25 cellular contexts compared by ENCODE assay signal in the genomic region with DNA sequence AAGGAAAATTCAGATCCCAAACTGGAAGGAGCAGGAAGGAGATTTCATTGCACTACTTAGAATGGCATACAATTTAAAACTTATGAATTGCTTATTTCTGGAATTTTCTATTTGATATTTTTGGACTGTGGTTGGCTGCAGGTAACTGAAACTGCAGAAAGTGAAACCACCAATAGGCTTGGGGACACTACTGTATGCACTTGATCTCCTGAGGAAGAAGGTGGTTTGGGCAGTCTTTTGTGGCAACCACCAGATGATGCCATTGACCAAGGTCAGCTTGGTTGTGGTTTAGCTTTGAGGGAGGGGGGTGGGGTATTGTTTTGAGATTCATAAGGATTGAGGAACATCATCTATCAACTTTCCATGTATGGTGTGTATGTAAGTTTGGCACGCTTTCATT.
"Had no signal": no experiment of that assay in that cellular context is flagged by ENCODE, and none has a peak within 500 bp of the region (broad histone marks: within the 10 kb centered on the region; RNA-seq: fewer than 3 reads in every experiment).

No MANE protein-coding gene starts in this region.

- H3K36me3 ChIP-seq: SJSA1 had no signal

- H3K9me3 ChIP-seq: SJSA1 had no signal

- H3K4me3 Mint-ChIP-seq: T-cell; T-helper 1 cell treated with Interleukin-12 subunit alpha and Interleukin-12 subunit beta and Interleukin-4 antibody, amounts not matched to agents 30 μg/mL and 1 μg/mL, for 36 hours had no signal

- H3K4me1 ChIP-seq: SJSA1 had no signal

- FAIRE-seq: HepG2, RCC 7860 had no signal

- ATAC-seq: HepG2, T-cell had no signal

- DNase-seq: IMR-90; Karpas-422; KG1; NCI-H1092 treated with DMSO at 0.1 percent for 48 hours; NCI-H1436; NCI-H187; NCI-H2029; NCI-H2081 treated with DMSO at 0.1 percent for 48 hours; NCI-H2171; NCI-H226; NCI-H446; NCI-H510A; NCI-H524 treated with DMSO at 0.1 percent for 48 hours; NCI-H69; NCI-H774; NK-92 treated with Interleukin-12 subunit alpha and Interleukin-12 subunit beta, amount 100 ng/mL, for 24 hours; Right ventricle myocardium superior; RPMI8226; SIG-M5; T-cell had no signal

- H3K36me3 Mint-ChIP-seq: T-cell had no signal

- H3K9me3 Mint-ChIP-seq: T-helper 1 cell treated with Interleukin-12 subunit alpha and Interleukin-12 subunit beta and Interleukin-4 antibody, amounts not matched to agents 30 μg/mL and 1 μg/mL, for 36 hours had no signal

- H3K27me3 ChIP-seq: SJSA1 had no signal

- H3K4me3 ChIP-seq: SJSA1, SK-N-MC had no signal

- H3K4me1 Mint-ChIP-seq: T-cell had no signal

- H3K27ac Mint-ChIP-seq: T-cell; T-helper 1 cell treated with Interleukin-12 subunit alpha and Interleukin-12 subunit beta and Interleukin-4 antibody, amounts not matched to agents 30 μg/mL and 1 μg/mL, for 36 hours had no signal

- H3K27ac ChIP-seq: SJSA1, SK-N-MC had no signal
